ENCODE assay signal across 1 cellular context in the genomic region with DNA sequence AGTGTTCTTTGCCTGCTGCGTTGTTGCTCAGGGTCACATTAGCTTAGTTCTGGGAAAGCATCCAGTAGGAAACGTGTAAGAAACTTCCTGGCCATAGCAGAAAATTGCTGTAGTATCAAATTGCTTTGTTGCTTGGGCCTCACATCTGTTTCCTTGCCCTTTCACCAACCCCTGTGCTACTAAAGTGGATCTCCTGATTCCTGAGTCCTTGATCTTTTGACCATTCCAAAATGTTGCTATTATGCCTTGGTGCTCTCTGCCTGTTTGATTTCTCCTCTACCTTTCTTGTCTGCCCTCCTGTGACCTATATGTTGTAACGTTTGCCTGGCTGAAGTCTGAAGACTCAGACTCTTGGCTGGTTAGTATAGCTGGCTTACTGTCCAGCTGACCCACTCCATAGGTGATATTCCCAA.
TF ChIP-seq lines count a peak whose summit lies in the region.

No MANE protein-coding gene starts in this region.

TF ChIP-seq in endothelial cell of umbilical vein, 7 proteins besides CTCF, POLR2A, EP300 and RAD21 (continued from another document):
- TF ChIP-seq FOS (IDR thresholded peaks at IDR 0.05; ENCODE audit: borderline replicate concordance, insufficient read depth, low read length) (no peak), GATA2 (IDR thresholded peaks at IDR 0.05; ENCODE audit: insufficient read depth, insufficient read length, low read depth, low read length) (no peak), POLR2AphosphoS5 (IDR thresholded peaks at IDR 0.05; ENCODE audit: insufficient read depth, low read depth, low read length) (no peak)
